ENCODE assay signal across 10 cellular contexts in genomic region chr2:24045511-24046508, GRCh38. TPM values are rescaled to one million over a fixed set of nuclear protein-coding genes. Genes with fewer than 3 reads are reported as not detected.
DNase-seq lines count a peak whose midpoint lies in the region; ATAC-seq and TF ChIP-seq lines count a peak whose summit lies in the region.
"Had no signal": no experiment of that assay in that cellular context is flagged by ENCODE, and none has a peak within 500 bp of the region (broad histone marks: within the 10 kb centered on the region; RNA-seq: fewer than 3 reads in every experiment).

No MANE protein-coding gene starts in this region.

- peaks cover 15% of the 10 kb centered on the region for H3K4me1 ChIP-seq in neuron (ENCODE audit: insufficient read depth, low read length)

- no peaks in the 10 kb centered on the region for H3K27me3 ChIP-seq in GM06990 (replicated peaks; ENCODE audit: control insufficient read depth, insufficient read depth, low read length)
- H3K27me3 ChIP-seq in dorsolateral prefrontal cortex: no peaks in the 10 kb centered on the region
- H3K27me3 ChIP-seq in neuron (ENCODE audit: insufficient read depth, low read length): no peaks in the 10 kb centered on the region

- no peak for TF ChIP-seq POLR2A in NB4 (IDR thresholded peaks at IDR 0.05; ENCODE audit: extremely low read depth, insufficient read length)

- H3K4me3 ChIP-seq in GM06990 (replicated peaks; ENCODE audit: low read depth, low read length) (peak overlapping the region; percentile 80), NB4 (ENCODE audit: low read depth, low read length) (peak overlapping the region; percentile 77), dorsolateral prefrontal cortex (peak overlapping the region in 31 of 59 donors; percentile 68 to 93 (median 80)), neuron (ENCODE audit: low read length) (peak overlapping the region; percentile 95)

- no peaks in the 10 kb centered on the region for H3K9me3 ChIP-seq in neuron (ENCODE audit: low read length)

- TF ChIP-seq CTCF in GM06990 (IDR thresholded peaks at IDR 0.05; ENCODE audit: insufficient read depth, low read length, poor library complexity, severe bottlenecking) (no peak), NB4 (IDR thresholded peaks at IDR 0.05; ENCODE audit: low read depth, low read length) (no peak), dorsolateral prefrontal cortex (IDR thresholded peaks at IDR 0.05 in 54 of 56, conservative IDR thresholded peaks at IDR 0.05 in 2 of 56; ENCODE audit: low read depth in 1 of 56, partially characterized antibody in 56 of 56) (no peak)

- intact Hi-C loops in dorsolateral prefrontal cortex (cut with DNase I): loop anchor here (2.0 to 10.0 kb wide), 3 partner anchors 104 to 121 kb away; partner anchors contain the start of genes ATAD2B (in 2 of the 2) and UBXN2A (in 1 of the 2)

- H3K36me3 ChIP-seq in GM06990 (ENCODE audit: control insufficient read depth, insufficient read depth, low read length) (no peaks in the 10 kb centered on the region), neuron (ENCODE audit: insufficient read depth, low read length) (no peaks in the 10 kb centered on the region)

- H2AFZ ChIP-seq in neuron (ENCODE audit: low read depth, low read length): no peak overlapping the region

- no peak overlapping the region for H3K27ac ChIP-seq in dorsolateral prefrontal cortex

- no peak for DNase-seq in GM06990 (ENCODE audit: extremely low read depth, insufficient read length)
- no peak for DNase-seq in NB4 (ENCODE audit: low read depth)
- DNase-seq in dorsolateral prefrontal cortex: no peak
- DNase-seq in SW 1271 (lab: John Stamatoyannopoulos, UW): no peak
- DNase-seq: activated CD4-positive, alpha-beta T cell treated with anti-CD3 and anti-CD28 coated beads, Interleukin-2, amount 50 U/mL, for 48 hours had no signal

- ATAC-seq in GM18858 (IDR thresholded peaks at IDR 0.05; ENCODE audit: unreplicated experiment) (no peak), HG03565 (IDR thresholded peaks at IDR 0.05; ENCODE audit: unreplicated experiment) (no peak), HG02981 (IDR thresholded peaks at IDR 0.05; ENCODE audit: unreplicated experiment) (no peak)

RNA-seq across cellular contexts. Expression of gene WDCP, which starts 1.4 kb away (rescaled TPM):
- total RNA-seq in dorsolateral prefrontal cortex: 10 to 100 TPM in 67 of 120 experiments, 1 to 10 TPM in 53; 5.7 to 17.2 (median 10.7) TPM

RNA-seq across cellular contexts. Expression of gene FKBP1B, which starts 3.7 kb away (rescaled TPM):
- 10 to 100 TPM in 119 of 120 experiments, 1 to 10 TPM in 1; 9.9 to 55.9 (median 35.5) TPM for total RNA-seq in dorsolateral prefrontal cortex
- total RNA-seq: NCI-H460 had no signal

RNA-seq across cellular contexts. Expression of gene SF3B6, which starts 30.3 kb away (rescaled TPM):
- 10 to 100 TPM; 23.9 to 55.1 (median 35.5) TPM for total RNA-seq in dorsolateral prefrontal cortex

RNA-seq across cellular contexts. Expression of gene MFSD2B, which starts 35.9 kb away (rescaled TPM):
- total RNA-seq in dorsolateral prefrontal cortex: 1 to 10 TPM in 32 of 120 experiments, under 1 TPM in 54, not detected in 34; 0.13 to 3.2 (median 0.68) TPM

RNA-seq across cellular contexts. Expression of gene TP53I3, which starts 38.8 kb away (rescaled TPM):
- total RNA-seq in dorsolateral prefrontal cortex: 10 to 100 TPM in 1 of 120 experiments, 1 to 10 TPM in 116, under 1 TPM in 3; 0.39 to 11.1 (median 4.0) TPM
